Comparison of ENCODE assay signal across 9 cellular contexts in genomic region chr4:112509243-112510190, GRCh38. TPM values are rescaled to one million over a fixed set of nuclear protein-coding genes. Genes with fewer than 3 reads are reported as not detected.
DNase-seq lines count a peak whose midpoint lies in the region; ATAC-seq and TF ChIP-seq lines count a peak whose summit lies in the region.
"Had no signal": no experiment of that assay in that cellular context is flagged by ENCODE, and none has a peak within 500 bp of the region (broad histone marks: within the 10 kb centered on the region; RNA-seq: fewer than 3 reads in every experiment).

No MANE protein-coding gene starts in this region.

- H3K27me3 Mint-ChIP-seq in activated naive CD8-positive, alpha-beta T cell = peaks cover 64% of the 10 kb centered on the region

- peak overlapping the region; percentile 72 for H3K4me2 ChIP-seq in GM23248 (ENCODE audit: unreplicated experiment)
- peak overlapping the region; percentile 68 for H3K4me2 ChIP-seq in mesenchymal stem cell (ENCODE audit: low read length, poor library complexity, severe bottlenecking)

- H3K36me3 Mint-ChIP-seq in activated naive CD8-positive, alpha-beta T cell = peaks cover 3% of the 10 kb centered on the region

- H3K4me1 Mint-ChIP-seq in activated naive CD8-positive, alpha-beta T cell (ENCODE audit: low read depth) = peaks cover 36% of the 10 kb centered on the region

- WGBS in GM23248 (ENCODE audit: low coverage in 1 of 2, low lambda C conversion rate in 2 of 2, missing lambda C conversion rate in 2 of 2), 2 experiments = 4 to 5% methylated on average over 41 to 47 of the region's 47 CpGs
- 7% methylated on average over 45 of the region's 47 CpGs for WGBS in mesenchymal stem cell
- 2 to 4% methylated on average over 47 of the region's 47 CpGs for WGBS in lower leg skin, 2 donors

- no peaks in the 10 kb centered on the region for H3F3A ChIP-seq in GM23248 (ENCODE audit: insufficient read depth)

- H2BK15ac ChIP-seq in mesenchymal stem cell (ENCODE audit: low read depth, poor library complexity, severe bottlenecking) = no peak overlapping the region

- no peaks in the 10 kb centered on the region for H3K79me1 ChIP-seq in mesenchymal stem cell (replicated peaks; ENCODE audit: low read length, poor library complexity, severe bottlenecking)

- H3K27ac ChIP-seq in GM23248 (no peak overlapping the region), mesenchymal stem cell (ENCODE audit: low read length, poor library complexity, severe bottlenecking) (no peak overlapping the region)

- H3K4ac ChIP-seq in mesenchymal stem cell (ENCODE audit: low read depth in 1 of 2, low read length in 2 of 2) = no peak overlapping the region

- H2AK5ac ChIP-seq in mesenchymal stem cell (ENCODE audit: low read length, severe bottlenecking) = no peak overlapping the region

- H3K27ac Mint-ChIP-seq in activated naive CD8-positive, alpha-beta T cell = no peak overlapping the region

- in situ Hi-C loops in GM23248 (cut with MboI) = no loop called here

- no peak overlapping the region for H4K8ac ChIP-seq in mesenchymal stem cell (ENCODE audit: low read length)

- ATAC-seq in HG03521 (IDR thresholded peaks at IDR 0.05; ENCODE audit: unreplicated experiment) (no peak), GM18498 (IDR thresholded peaks at IDR 0.05; ENCODE audit: unreplicated experiment) (no peak), GM19397 (IDR thresholded peaks at IDR 0.05; ENCODE audit: unreplicated experiment) (no peak)

- no peak overlapping the region for H3K14ac ChIP-seq in mesenchymal stem cell (ENCODE audit: low read length in 2 of 2)

- H4K91ac ChIP-seq in mesenchymal stem cell (ENCODE audit: low read length) = no peak overlapping the region

- DNase-seq in AG10803 (ENCODE audit: low read depth) = peak; percentile 20
- peak; percentile 59 for DNase-seq in GM23248
- DNase-seq in mesenchymal stem cell = no peak
- DNase-seq in lower leg skin (ENCODE audit: low spot score in 2 of 2) = no peak
- DNase-seq: activated CD4-positive, CD25-positive, alpha-beta regulatory T cell treated with anti-CD3 and anti-CD28 coated beads, Interleukin-2, amount 50 U/mL, for 72 hours had no signal

- intact Hi-C loops in lower leg skin (cut with DNase I; ENCODE audit: low total_unique reads) = no loop called here

- H3K27me3 ChIP-seq in GM23248 (replicated peaks; ENCODE audit: insufficient read depth) = peaks cover 82% of the 10 kb centered on the region
- H3K27me3 ChIP-seq in mesenchymal stem cell (ENCODE audit: control insufficient read depth in 1 of 2, insufficient read depth in 1 of 2, low read length in 2 of 2) = peaks cover 81 to 93% of the 10 kb centered on the region in 2 experiments

- no peak overlapping the region for H3K23ac ChIP-seq in mesenchymal stem cell (ENCODE audit: low read length in 2 of 2)

- peak overlapping the region; percentile 59 for H2AFZ ChIP-seq in GM23248
- no peak overlapping the region for H2AFZ ChIP-seq in mesenchymal stem cell (ENCODE audit: low read depth, low read length)

- no peak overlapping the region for H2BK5ac ChIP-seq in mesenchymal stem cell (ENCODE audit: low read depth, low read length, poor library complexity, severe bottlenecking)

- no peaks in the 10 kb centered on the region for H4K20me1 ChIP-seq in GM23248 (ENCODE audit: insufficient read depth)

- no peaks in the 10 kb centered on the region for H3K79me2 ChIP-seq in GM23248 (ENCODE audit: insufficient read depth)

- peaks cover 8% of the 10 kb centered on the region; the same call in 1 of the 2 replicates for H3K4me1 ChIP-seq in GM23248 (ENCODE audit: insufficient read depth)
- H3K4me1 ChIP-seq in mesenchymal stem cell (ENCODE audit: control insufficient read depth, insufficient read depth, low read depth, low read length) = peaks cover 22% of the 10 kb centered on the region

- H3K9me3 ChIP-seq in GM23248 (ENCODE audit: low read depth) (no peaks in the 10 kb centered on the region), mesenchymal stem cell (ENCODE audit: control insufficient read depth, low read length) (peaks cover 3% of the 10 kb centered on the region)

- no peak overlapping the region for H2BK12ac ChIP-seq in mesenchymal stem cell (ENCODE audit: low read length in 2 of 2)

- H3K18ac ChIP-seq in mesenchymal stem cell (ENCODE audit: low read depth in 1 of 2, low read length in 2 of 2) = no peak overlapping the region

- TF ChIP-seq POLR2A in lower leg skin (IDR thresholded peaks at IDR 0.05) = no peak

- H3K9me3 Mint-ChIP-seq in activated naive CD8-positive, alpha-beta T cell (ENCODE audit: low read depth) = peaks cover 8% of the 10 kb centered on the region

- H3K9ac ChIP-seq in GM23248 (no peak overlapping the region), mesenchymal stem cell (ENCODE audit: low read length) (no peak overlapping the region)

- TF ChIP-seq CTCF in AG10803 (conservative IDR thresholded peaks at IDR 0.05; ENCODE audit: low read length) = no peak
- TF ChIP-seq CTCF in lower leg skin (IDR thresholded peaks at IDR 0.05) = no peak

- H3K9me2 ChIP-seq in GM23248 (ENCODE audit: insufficient read depth) = no peaks in the 10 kb centered on the region

- H3K4me3 ChIP-seq in AG10803 (ENCODE audit: low read length) = peak overlapping the region; percentile 44
- H3K4me3 ChIP-seq in GM23248 = peak overlapping the region; percentile 52
- H3K4me3 ChIP-seq in mesenchymal stem cell (ENCODE audit: insufficient read depth in 1 of 2, low read depth in 1 of 2, low read length in 2 of 2) = peak overlapping the region in 1 of 2 experiments; percentile 63
- H3K4me3 ChIP-seq in lower leg skin (ENCODE audit: low read depth, poor library complexity, severe bottlenecking) = no peak overlapping the region

- H2BK120ac ChIP-seq in mesenchymal stem cell (ENCODE audit: low read depth, low read length) = no peak overlapping the region

- peak overlapping the region; percentile 68 for H3K4me3 Mint-ChIP-seq in activated naive CD8-positive, alpha-beta T cell

- H3K36me3 ChIP-seq in GM23248 (ENCODE audit: low read depth) (no peaks in the 10 kb centered on the region), mesenchymal stem cell (ENCODE audit: control insufficient read depth in 1 of 2, insufficient read depth in 2 of 2, low read depth in 1 of 2, low read length in 2 of 2) (no peaks in the 10 kb centered on the region)

RNA-seq across cellular contexts. Expression of gene NEUROG2, which starts 6.5 kb away (rescaled TPM):
- total RNA-seq in GM23248 (2014; rRNA removed; shearing (Covaris generic)) = not detected in 2 replicates
- not detected in 2 replicates for polyA plus RNA-seq in GM23248 (2016; fragmentation: Nextera tagmentation; extraction: Ambion mirVana)
- polyA plus RNA-seq in mesenchymal stem cell (2013, experiment 1 of 2) = not detected
- not detected for polyA plus RNA-seq in mesenchymal stem cell (2013, experiment 2 of 2)
- total RNA-seq in lower leg skin = not detected

Comparison
In these comparisons a context has a peak if more than half of its experiments do, and no peak if none do; other contexts are left out.
1. DNase-seq: peak in AG10803 (single experiment) and GM23248 (single experiment); none in mesenchymal stem cell (single experiment) and lower leg skin (0 of 2).